25 cellular contexts compared by ENCODE assay signal in the genomic region with DNA sequence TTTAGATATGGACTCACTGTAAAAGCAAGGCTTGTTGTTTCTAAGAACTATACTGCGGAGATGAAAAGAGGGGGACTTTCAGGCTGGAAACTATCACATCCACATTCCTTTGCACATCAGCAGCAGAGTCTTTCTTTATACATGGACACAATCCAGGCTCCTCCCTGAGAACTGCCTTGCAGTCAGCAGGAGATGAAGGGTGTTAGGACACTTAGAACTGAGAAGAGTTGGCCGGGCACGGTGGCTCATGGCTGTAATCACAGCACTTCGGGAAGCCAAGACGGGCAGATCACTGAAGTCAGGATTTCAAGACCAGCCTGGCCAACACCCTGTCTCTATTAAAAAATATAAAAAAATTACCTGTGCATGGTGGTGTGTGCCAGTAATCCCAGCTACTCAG.
"Had no signal": no experiment of that assay in that cellular context is flagged by ENCODE, and none has a peak within 500 bp of the region (broad histone marks: within the 10 kb centered on the region; RNA-seq: fewer than 3 reads in every experiment).

No MANE protein-coding gene starts in this region.

- H3K27ac ChIP-seq: adrenal gland, body of pancreas, colonic mucosa, gastrocnemius medialis, left lung, right lobe of liver, thoracic aorta, upper lobe of left lung, WERI-Rb-1 had no signal

- DNase-seq: activated CD4-positive, alpha-beta T cell treated with anti-CD3 and anti-CD28 coated beads for 1 hour; activated naive CD4-positive, alpha-beta T cell treated with anti-CD3 and anti-CD28 coated beads for 36 hours; activated naive CD8-positive, alpha-beta T cell treated with anti-CD3 and anti-CD28 coated beads for 36 hours; activated T-cell treated with anti-CD3 and anti-CD28 coated beads for 4 hours; activated T-cell treated with anti-CD3 and anti-CD28 coated beads, Interleukin-2, amount 50 U/mL, for 72 hours; adrenal gland; aorta; body of pancreas; cerebellar nuclear complex; colonic mucosa; effector CD8-positive, alpha-beta T cell; gastrocnemius medialis; hypothalamus; kidney glomerular epithelial cell; left lung; right lobe of liver; stimulated activated CD4-positive, alpha-beta T cell treated with anti-CD3 and anti-CD28 coated beads, Interleukin-2, amount 100 ng/mL, for 48 hours; stimulated activated naive CD8-positive, alpha-beta T cell treated with anti-CD3 and anti-CD28 coated beads, Interleukin-15, Interleukin-2, amounts not matched to agents 100 U/mL and 50 U/mL, for 24 hours; SW 1271; T-helper 9 cell; upper lobe of left lung; WERI-Rb-1 had no signal

- H3K4me1 ChIP-seq: adrenal gland, body of pancreas, colonic mucosa, gastrocnemius medialis, left lung, right lobe of liver had no signal

- H3K9me3 ChIP-seq: adrenal gland, body of pancreas, colonic mucosa, gastrocnemius medialis, right lobe of liver, thoracic aorta, upper lobe of left lung had no signal

- H3K36me3 ChIP-seq: colonic mucosa had no signal

- H3K27me3 ChIP-seq: adrenal gland, body of pancreas, colonic mucosa, gastrocnemius medialis, left lung, right lobe of liver, upper lobe of left lung had no signal

- H3K9me3 Mint-ChIP-seq: activated T-cell treated with anti-CD3 and anti-CD28 coated beads, Interleukin-2, amount 50 U/mL, for 72 hours had no signal

- H3K4me3 Mint-ChIP-seq: activated naive CD4-positive, alpha-beta T cell treated with anti-CD3 and anti-CD28 coated beads for 36 hours; activated naive CD8-positive, alpha-beta T cell treated with anti-CD3 and anti-CD28 coated beads for 36 hours; activated T-cell treated with anti-CD3 and anti-CD28 coated beads, Interleukin-2, amount 50 U/mL, for 72 hours; nephron; T-helper 1 cell treated with Interleukin-12 subunit alpha and Interleukin-12 subunit beta and Interleukin-4 antibody, amounts not matched to agents 30 μg/mL and 1 μg/mL, for 36 hours had no signal

- ATAC-seq: activated T-cell treated with anti-CD3 and anti-CD28 coated beads, Interleukin-2, amount 50 U/mL, for 72 hours; body of pancreas; gastrocnemius medialis; left lung; right lobe of liver; stimulated activated naive CD8-positive, alpha-beta T cell treated with anti-CD3 and anti-CD28 coated beads, Interleukin-15, Interleukin-2, amounts not matched to agents 100 U/mL and 50 U/mL, for 24 hours had no signal

- H3K4me3 ChIP-seq: adrenal gland, body of pancreas, colonic mucosa, gastrocnemius medialis, left lung, right lobe of liver, thoracic aorta, upper lobe of left lung had no signal

- H3K4me1 Mint-ChIP-seq: nephron had no signal

- H3K27me3 Mint-ChIP-seq: activated naive CD8-positive, alpha-beta T cell treated with anti-CD3 and anti-CD28 coated beads for 36 hours had no signal

- H3K27ac Mint-ChIP-seq: activated naive CD4-positive, alpha-beta T cell treated with anti-CD3 and anti-CD28 coated beads for 36 hours; activated naive CD8-positive, alpha-beta T cell treated with anti-CD3 and anti-CD28 coated beads for 36 hours; activated T-cell treated with anti-CD3 and anti-CD28 coated beads, Interleukin-2, amount 50 U/mL, for 72 hours; nephron; T-helper 1 cell treated with Interleukin-12 subunit alpha and Interleukin-12 subunit beta and Interleukin-4 antibody, amounts not matched to agents 30 μg/mL and 1 μg/mL, for 36 hours had no signal
